15 cellular contexts compared by ENCODE assay signal in the genomic region with DNA sequence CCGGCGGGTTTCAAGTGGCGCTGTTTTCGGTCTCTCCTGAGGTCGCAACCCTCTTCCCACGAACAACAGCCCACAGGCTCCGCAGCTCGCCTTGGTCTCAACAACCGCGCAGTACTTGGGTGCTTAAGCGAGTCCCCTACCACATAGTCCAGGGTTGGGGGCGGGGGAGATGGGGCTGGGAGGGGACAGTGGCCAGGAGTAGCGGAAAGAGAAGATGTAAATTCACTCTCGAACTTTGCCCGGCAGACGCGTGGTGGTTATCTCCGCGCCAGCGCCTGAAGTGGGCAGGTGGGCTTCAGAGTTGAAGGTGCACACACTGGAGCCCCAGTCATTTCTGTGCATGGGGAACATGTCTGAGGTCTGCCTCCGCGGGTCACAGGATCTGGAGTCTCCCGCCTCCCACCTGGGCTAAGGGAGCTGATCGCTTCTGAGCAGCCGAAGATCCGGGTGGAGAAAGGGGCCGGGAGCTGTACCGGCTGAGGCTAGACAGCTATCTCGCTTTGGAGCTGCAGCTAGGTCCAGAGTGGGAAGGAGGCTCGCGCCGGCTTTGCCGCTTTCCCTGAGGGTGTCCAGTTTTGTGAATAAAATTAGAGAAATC. TPM values are rescaled to one million over a fixed set of nuclear protein-coding genes. Genes with fewer than 3 reads are reported as not detected.
DNase-seq lines count a peak whose midpoint lies in the region; ATAC-seq lines count a peak whose summit lies in the region.
"Had no signal": no experiment of that assay in that cellular context is flagged by ENCODE, and none has a peak within 500 bp of the region (broad histone marks: within the 10 kb centered on the region; RNA-seq: fewer than 3 reads in every experiment).

No MANE protein-coding gene starts in this region.

- H3K9ac ChIP-seq in subcutaneous abdominal adipose tissue (ENCODE audit: low read length in 5 of 5) = no peak overlapping the region

- POLR2A ChIA-PET in activated CD4-positive, alpha-beta T cell treated with anti-CD3 and anti-CD28 coated beads, Interleukin-2, amount 10 ng/mL, durations not matched to agents 7 days and 5 days (lab: Charles Lee) = no interaction called here

- H3K27ac ChIP-seq in subcutaneous abdominal adipose tissue (ENCODE audit: low read depth, low read length) = no peak overlapping the region
- H3K27ac ChIP-seq: thyroid gland had no signal

- H3K27me3 ChIP-seq in subcutaneous abdominal adipose tissue (ENCODE audit: control insufficient read depth in 5 of 5, insufficient read depth in 4 of 5, low read length in 5 of 5) = peaks cover 7 to 42% (median 23%) of the 10 kb centered on the region in 5 donors

- H3K4me1 ChIP-seq in subcutaneous abdominal adipose tissue (ENCODE audit: control insufficient read depth in 5 of 5, insufficient read depth in 5 of 5, low read length in 5 of 5) = peaks cover 2 to 55% (median 42%) of the 10 kb centered on the region in 5 donors

- 0 out of 2 replicates have a peak overlapping the region, but pooled peaks have one; percentile 6 for H3K4me3 ChIP-seq in iPS-18c (ENCODE audit: insufficient read depth, low read depth, low read length)
- H3K4me3 ChIP-seq in subcutaneous abdominal adipose tissue (ENCODE audit: low read depth in 1 of 5, low read length in 5 of 5) = peak overlapping the region in 4 of 5 donors; percentile 32 to 59 (median 42)
- H3K4me3 ChIP-seq: thyroid gland had no signal

- no peaks in the 10 kb centered on the region for H3K9me3 Mint-ChIP-seq in activated CD4-positive, alpha-beta T cell treated with anti-CD3 and anti-CD28 coated beads, Interleukin-2, amount 10 ng/mL, durations not matched to agents 7 days and 5 days
- no peaks in the 10 kb centered on the region for H3K9me3 Mint-ChIP-seq in activated naive CD8-positive, alpha-beta T cell treated with anti-CD3 and anti-CD28 coated beads for 36 hours

- no peak overlapping the region for H3K27ac Mint-ChIP-seq in activated CD4-positive, alpha-beta T cell treated with anti-CD3 and anti-CD28 coated beads, Interleukin-2, amount 10 ng/mL, durations not matched to agents 7 days and 5 days
- no peak overlapping the region for H3K27ac Mint-ChIP-seq in activated naive CD8-positive, alpha-beta T cell treated with anti-CD3 and anti-CD28 coated beads for 36 hours

- H3K36me3 Mint-ChIP-seq in activated CD4-positive, alpha-beta T cell treated with anti-CD3 and anti-CD28 coated beads, Interleukin-2, amount 10 ng/mL, durations not matched to agents 7 days and 5 days (ENCODE audit: low read depth) = peaks cover 32% of the 10 kb centered on the region
- H3K36me3 Mint-ChIP-seq in activated naive CD8-positive, alpha-beta T cell treated with anti-CD3 and anti-CD28 coated beads for 36 hours = peaks cover 20% of the 10 kb centered on the region

- H3K4me3 Mint-ChIP-seq in activated CD4-positive, alpha-beta T cell treated with anti-CD3 and anti-CD28 coated beads, Interleukin-2, amount 10 ng/mL, durations not matched to agents 7 days and 5 days = peak overlapping the region; percentile 10
- H3K4me3 Mint-ChIP-seq in activated naive CD8-positive, alpha-beta T cell treated with anti-CD3 and anti-CD28 coated beads for 36 hours = peak overlapping the region; percentile 36

- DNase-seq in activated CD4-positive, alpha-beta T cell treated with anti-CD3 and anti-CD28 coated beads, Interleukin-2, amount 10 ng/mL, durations not matched to agents 7 days and 5 days = no peak
- no peak for DNase-seq in activated CD4-positive, alpha-beta T cell treated with anti-CD3 and anti-CD28 coated beads for 48 hours
- no peak for DNase-seq in activated naive CD8-positive, alpha-beta T cell treated with anti-CD3 and anti-CD28 coated beads for 36 hours
- DNase-seq in NCI-H1092 treated with DMSO at 0.1 percent for 48 hours (lab: John Stamatoyannopoulos, UW) (no peak), SW480 (ENCODE audit: low spot score) (no peak)
- DNase-seq: activated CD4-positive, alpha-beta T cell treated with anti-CD3 and anti-CD28 coated beads, Interleukin-2, amount 50 U/mL, for 4 hours; NCI-H510A; SIG-M5 had no signal

- H3K4me1 Mint-ChIP-seq in activated CD4-positive, alpha-beta T cell treated with anti-CD3 and anti-CD28 coated beads, Interleukin-2, amount 10 ng/mL, durations not matched to agents 7 days and 5 days = peaks cover 46% of the 10 kb centered on the region
- peaks cover 44% of the 10 kb centered on the region for H3K4me1 Mint-ChIP-seq in activated naive CD8-positive, alpha-beta T cell treated with anti-CD3 and anti-CD28 coated beads for 36 hours

- no peak for ATAC-seq in HG02840 (IDR thresholded peaks at IDR 0.05; ENCODE audit: low FRiP score, unreplicated experiment)

- CTCF ChIA-PET in activated CD4-positive, alpha-beta T cell treated with anti-CD3 and anti-CD28 coated beads, Interleukin-2, amount 10 ng/mL, durations not matched to agents 7 days and 5 days (lab: Charles Lee) = interaction anchor here (1.0 to 1.7 kb wide), 3 partner anchors 9 to 293 kb away, joined by 3 to 5 read pairs (median 5); no protein-coding TSS in a partner anchor

- H3K9me3 ChIP-seq in iPS-18c (ENCODE audit: control insufficient read depth, insufficient read depth, low read length) = no peaks in the 10 kb centered on the region
- H3K9me3 ChIP-seq in subcutaneous abdominal adipose tissue (ENCODE audit: control insufficient read depth in 5 of 5, low read length in 5 of 5) = no peaks in the 10 kb centered on the region
- H3K9me3 ChIP-seq: thyroid gland had no signal

- H3K27me3 Mint-ChIP-seq in activated CD4-positive, alpha-beta T cell treated with anti-CD3 and anti-CD28 coated beads, Interleukin-2, amount 10 ng/mL, durations not matched to agents 7 days and 5 days = peaks cover 36% of the 10 kb centered on the region
- H3K27me3 Mint-ChIP-seq in activated naive CD8-positive, alpha-beta T cell treated with anti-CD3 and anti-CD28 coated beads for 36 hours = peaks cover 76% of the 10 kb centered on the region

- no peaks in the 10 kb centered on the region for H3K36me3 ChIP-seq in subcutaneous abdominal adipose tissue (ENCODE audit: control insufficient read depth in 5 of 5, insufficient read depth in 5 of 5, low read length in 5 of 5)
- H3K36me3 ChIP-seq: thyroid gland had no signal

RNA-seq across cellular contexts. Expression of a gene that starts 4.3 kb away (rescaled TPM):
- under 1 TPM; 0.15 to 0.20 TPM for total RNA-seq in activated CD4-positive, alpha-beta T cell treated with anti-CD3 and anti-CD28 coated beads, Interleukin-2, amount 10 ng/mL, durations not matched to agents 7 days and 5 days
- under 1 TPM in 1 of 2 experiments, not detected in 1; 0.04 TPM for total RNA-seq in activated naive CD8-positive, alpha-beta T cell treated with anti-CD3 and anti-CD28 coated beads for 36 hours

RNA-seq across cellular contexts. Expression of a gene that starts 17.5 kb away (rescaled TPM):
- not detected for total RNA-seq in activated CD4-positive, alpha-beta T cell treated with anti-CD3 and anti-CD28 coated beads, Interleukin-2, amount 10 ng/mL, durations not matched to agents 7 days and 5 days
- total RNA-seq in activated naive CD8-positive, alpha-beta T cell treated with anti-CD3 and anti-CD28 coated beads for 36 hours = not detected
- total RNA-seq: G401, kidney epithelial cell, progenitor cell of endocrine pancreas, thyroid gland had no signal
